ENCODE assay signal across 12 cellular contexts in the genomic region with DNA sequence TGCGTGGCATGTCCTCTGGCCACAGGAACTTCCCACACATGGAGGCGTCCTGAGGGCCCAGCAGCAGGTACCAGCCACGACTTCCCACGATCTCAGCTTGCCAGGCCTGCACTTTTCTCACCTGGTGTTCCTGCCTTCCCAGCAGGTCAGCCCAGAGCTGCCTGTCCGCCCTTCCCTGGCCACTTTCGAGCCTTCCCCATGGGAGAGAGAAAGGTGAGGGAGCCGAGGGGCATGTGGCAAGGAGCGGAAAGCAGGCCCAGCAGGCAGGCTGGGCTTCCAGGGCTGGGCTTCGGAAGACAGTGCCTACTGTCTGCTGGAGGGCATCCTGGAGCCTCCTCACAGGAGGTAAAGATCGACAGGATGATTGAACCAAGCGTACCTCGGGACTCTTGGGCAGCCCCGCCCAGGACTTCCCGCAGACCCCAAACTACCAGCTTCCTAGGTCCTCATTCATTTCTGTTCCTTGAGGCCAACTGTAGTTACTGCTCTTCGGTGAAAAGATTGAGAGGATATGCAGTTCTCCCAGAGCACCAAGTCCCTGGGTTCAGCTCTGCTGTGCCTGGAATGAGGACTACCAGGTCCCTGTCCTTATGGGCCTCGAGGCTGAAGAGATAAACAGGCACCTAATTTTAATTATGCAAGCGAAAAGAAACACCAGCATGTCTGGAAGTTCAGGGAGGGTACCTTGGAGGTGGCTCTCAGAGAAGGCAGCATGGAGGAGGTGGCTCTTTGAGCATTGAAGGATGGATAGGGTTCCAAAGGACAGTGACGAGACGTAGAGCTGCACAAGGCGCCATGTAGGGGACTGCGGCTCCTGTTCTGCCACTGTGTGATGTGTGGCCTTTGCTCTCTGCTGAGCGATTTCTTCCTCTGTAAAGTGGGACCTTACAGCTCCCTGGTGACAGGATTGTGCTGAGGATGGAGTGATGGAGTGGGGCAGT.
A peak's percentile ranks its signal among the peaks of the same experiment; 100 is the strongest.
DNase-seq lines count a peak whose midpoint lies in the region; FAIRE-seq and TF ChIP-seq lines count a peak whose summit lies in the region.
"Had no signal": no experiment of that assay in that cellular context is flagged by ENCODE, and none has a peak within 500 bp of the region (broad histone marks: within the 10 kb centered on the region; RNA-seq: fewer than 3 reads in every experiment).

No MANE protein-coding gene starts in this region.

- 79 to 83% (median 81%) methylated on average over 21 to 22 of the region's 22 CpGs for WGBS in small intestine, 3 donors

- H3K4me3 ChIP-seq in kidney (ENCODE audit: low read length in 2 of 2) = no peak overlapping the region
- H3K4me3 ChIP-seq in small intestine (ENCODE audit: low read depth in 1 of 2, low read length in 2 of 2) = no peak overlapping the region

- intact Hi-C loops in kidney (cut with DNase I) = no loop called here

- H3K9me3 ChIP-seq in kidney (ENCODE audit: control insufficient read depth in 1 of 2, low read length in 2 of 2) (no peaks in the 10 kb centered on the region), small intestine (ENCODE audit: control insufficient read depth, low read depth) (no peaks in the 10 kb centered on the region)

- TF ChIP-seq POLR2A in erythroblast (IDR thresholded peaks at IDR 0.05; ENCODE audit: low read length) = no peak

- H3K4me1 ChIP-seq in kidney (ENCODE audit: control insufficient read depth in 1 of 2, insufficient read depth in 1 of 2, low read depth in 1 of 2, low read length in 2 of 2) (peaks cover 59 to 84% of the 10 kb centered on the region in 2 donors), small intestine (ENCODE audit: control insufficient read depth in 2 of 2, insufficient read depth in 1 of 2, low read depth in 1 of 2, low read length in 1 of 2) (peaks cover 5 to 8% of the 10 kb centered on the region in 2 donors)

- H3K9ac ChIP-seq in kidney (ENCODE audit: low read length in 2 of 2) = peak overlapping the region in 1 of 2 donors; percentile 70

- no peaks in the 10 kb centered on the region for H3K27me3 ChIP-seq in small intestine (ENCODE audit: control insufficient read depth in 2 of 2, insufficient read depth in 2 of 2, low read length in 2 of 2)

- FAIRE-seq in kidney (lab: Jason Lieb, UNC) (no peak), small intestine (lab: Jason Lieb, UNC) (no peak)

- H3K36me3 ChIP-seq in kidney (ENCODE audit: control insufficient read depth in 1 of 2, insufficient read depth in 2 of 2, low read length in 2 of 2) = no peaks in the 10 kb centered on the region
- peaks cover 0 to 2% of the 10 kb centered on the region in 2 donors for H3K36me3 ChIP-seq in small intestine (ENCODE audit: control insufficient read depth in 2 of 2, insufficient read depth in 2 of 2, low read length in 2 of 2)

- DNase-seq in ELF-1 (ENCODE audit: low read depth, low spot score) (peak; percentile 80), kidney (no peak), small intestine (no peak), erythroblast (lab: John Stamatoyannopoulos, UW) (no peak), NCI-H226 (no peak), OCI-M2 (lab: John Stamatoyannopoulos, UW; ENCODE audit: unreplicated experiment) (no peak)
- no peak for DNase-seq in effector CD8-positive, alpha-beta T cell (lab: John Stamatoyannopoulos, UW)
- DNase-seq: activated T-cell treated with anti-CD3 and anti-CD28 coated beads for 4 hours, DMS 273 treated with DMSO at 0.1 percent for 48 hours, glutamatergic neuron, occipital lobe had no signal

- H3K27ac ChIP-seq in VCaP (peak overlapping the region; percentile 65), kidney (ENCODE audit: low read depth in 2 of 2, low read length in 2 of 2) (peak overlapping the region; percentile 92 to 95), small intestine (ENCODE audit: low read depth in 1 of 2, low read length in 1 of 2) (peak overlapping the region; percentile 27 to 36)

- TF ChIP-seq CTCF in VCaP (conservative IDR thresholded peaks at IDR 0.05) (no peak), kidney (IDR thresholded peaks at IDR 0.05; ENCODE audit: borderline replicate concordance, extremely low read depth, insufficient read depth) (no peak)

Comparison
In these comparisons a context has a peak if more than half of its experiments do, and no peak if none do; other contexts are left out.
1. H3K27ac ChIP-seq: peak in every context shown above with its lines; median percentile 94 in kidney; 65 in VCaP; 32 in small intestine.